Comparison of ENCODE assay signal across 16 cellular contexts in genomic region chr17:8360260-8360659, GRCh38. TPM values are rescaled to one million over a fixed set of nuclear protein-coding genes. Genes with fewer than 3 reads are reported as not detected.
DNase-seq lines count a peak whose midpoint lies in the region; ATAC-seq and TF ChIP-seq lines count a peak whose summit lies in the region.
"Had no signal": no experiment of that assay in that cellular context is flagged by ENCODE, and none has a peak within 500 bp of the region (broad histone marks: within the 10 kb centered on the region; RNA-seq: fewer than 3 reads in every experiment).

No MANE protein-coding gene starts in this region.

- H3K27me3 Mint-ChIP-seq in CD8-positive, alpha-beta T cell (ENCODE audit: low read depth), result no peaks in the 10 kb centered on the region

- H4K20me1 ChIP-seq in OCI-LY7 (ENCODE audit: insufficient read depth, low read length), result no peaks in the 10 kb centered on the region

- H3K9ac ChIP-seq in HUES64 (ENCODE audit: low read depth, low read length), result peak overlapping the region; percentile 19; the same call in 1 of the 2 replicates

- peak; percentile 54 for DNase-seq in A673 (ENCODE audit: low spot score)
- peak; percentile 73 to 86 for DNase-seq in dermis microvascular lymphatic vessel endothelial cell (ENCODE audit: low read depth in 2 of 2)
- DNase-seq in NCI-H345 treated with DMSO at 0.1 percent for 48 hours (lab: John Stamatoyannopoulos, UW; ENCODE audit: unreplicated experiment), result no peak
- no peak for DNase-seq in OCI-LY7 (ENCODE audit: low spot score)
- no peak for DNase-seq in CD8-positive, alpha-beta T cell
- DNase-seq: activated CD4-positive, alpha-beta T cell treated with anti-CD3 and anti-CD28 coated beads for 4 hours; activated naive CD8-positive, alpha-beta T cell treated with anti-CD3 and anti-CD28 coated beads, Interleukin-2, amount 10 ng/mL, durations not matched to agents 7 days and 5 days; cerebellar nuclear complex; NCI-H1436 had no signal

- POLR2A ChIA-PET in A673 (lab: Charles Lee; ENCODE audit: low non-redundant PET), result interaction anchor here (0.6 kb wide), 2 partner anchors 175 to 515 kb away, joined by 3 to 7 read pairs; no protein-coding TSS in a partner anchor
- POLR2A ChIA-PET in OCI-LY7 (lab: Charles Lee), result interaction anchor here (0.7 kb wide), 2 partner anchors 65 to 1316 kb away, joined by 3 read pairs; no protein-coding TSS in a partner anchor
- POLR2A ChIA-PET in CD8-positive, alpha-beta T cell (lab: Charles Lee), result no interaction called here

- H3K4me1 ChIP-seq in A673 (ENCODE audit: insufficient read depth, low read length, poor library complexity, severe bottlenecking) (peaks cover 31% of the 10 kb centered on the region), HUES64 (ENCODE audit: insufficient read depth, low read length) (peaks cover 22% of the 10 kb centered on the region), muscle layer of duodenum (ENCODE audit: control insufficient read depth in 1 of 2, insufficient read depth in 2 of 2, low read length in 2 of 2) (peaks cover 0 to 6% of the 10 kb centered on the region in 2 donors), OCI-LY7 (ENCODE audit: insufficient read depth, low read length, poor library complexity, severe bottlenecking) (no peaks in the 10 kb centered on the region)
- no peaks in the 10 kb centered on the region for H3K4me1 ChIP-seq in CD8-positive, alpha-beta T cell (ENCODE audit: insufficient read depth, low read length)

- no peak overlapping the region for H3K27ac Mint-ChIP-seq in CD8-positive, alpha-beta T cell
- H3K27ac Mint-ChIP-seq: activated naive CD8-positive, alpha-beta T cell treated with anti-CD3 and anti-CD28 coated beads, Interleukin-2, amount 10 ng/mL, durations not matched to agents 7 days and 5 days had no signal

- CTCF ChIA-PET in A673 (lab: Charles Lee) (no interaction called here), OCI-LY7 (lab: Charles Lee; ENCODE audit: unreplicated experiment) (interaction anchor here (0.6 kb wide), 1 partner anchor 17 kb away, joined by 3 read pairs; no protein-coding TSS in a partner anchor)
- CTCF ChIA-PET in CD8-positive, alpha-beta T cell (lab: Charles Lee), result no interaction called here

- H3K27me3 ChIP-seq in A673 (replicated peaks; ENCODE audit: insufficient read depth, low read depth, low read length, poor library complexity) (no peaks in the 10 kb centered on the region), HUES64 (ENCODE audit: insufficient read depth, low read length) (no peaks in the 10 kb centered on the region), muscle layer of duodenum (ENCODE audit: low read depth, low read length) (no peaks in the 10 kb centered on the region)
- no peaks in the 10 kb centered on the region for H3K27me3 ChIP-seq in CD8-positive, alpha-beta T cell (ENCODE audit: insufficient read depth, low read length)

- H3K36me3 ChIP-seq in A673 (ENCODE audit: insufficient read depth, low read length, poor library complexity, severe bottlenecking) (no peaks in the 10 kb centered on the region), HUES64 (ENCODE audit: insufficient read depth, low read length) (no peaks in the 10 kb centered on the region), muscle layer of duodenum (ENCODE audit: control insufficient read depth in 1 of 2, insufficient read depth in 2 of 2, low read length in 2 of 2) (no peaks in the 10 kb centered on the region), OCI-LY7 (ENCODE audit: insufficient read depth, low read length) (no peaks in the 10 kb centered on the region)
- no peaks in the 10 kb centered on the region for H3K36me3 ChIP-seq in CD8-positive, alpha-beta T cell (ENCODE audit: insufficient read depth, low read length)

- no peak overlapping the region for H3K4me3 Mint-ChIP-seq in CD8-positive, alpha-beta T cell
- H3K4me3 Mint-ChIP-seq: activated naive CD8-positive, alpha-beta T cell treated with anti-CD3 and anti-CD28 coated beads, Interleukin-2, amount 10 ng/mL, durations not matched to agents 7 days and 5 days had no signal

- H3K4me1 Mint-ChIP-seq in CD8-positive, alpha-beta T cell (ENCODE audit: low read depth), result peaks cover 9% of the 10 kb centered on the region

- peak overlapping the region; percentile 75 for H3K27ac ChIP-seq in A673 (ENCODE audit: low read depth, low read length, poor library complexity, severe bottlenecking)
- 0 out of 2 replicates have a peak overlapping the region, but pooled peaks have one; percentile 17 for H3K27ac ChIP-seq in HUES64 (ENCODE audit: low read depth, low read length)
- H3K27ac ChIP-seq in muscle layer of duodenum (ENCODE audit: low read length), result peak overlapping the region; percentile 55
- H3K27ac ChIP-seq in OCI-LY7 (ENCODE audit: low read depth, low read length, poor library complexity, severe bottlenecking), result no peak overlapping the region
- no peak overlapping the region for H3K27ac ChIP-seq in CD8-positive, alpha-beta T cell (ENCODE audit: low read depth, low read length)
- H3K27ac ChIP-seq: epithelial cell of prostate, thoracic aorta had no signal

- H3K4me3 ChIP-seq in A673 (ENCODE audit: low read depth, low read length, poor library complexity, severe bottlenecking) (peak overlapping the region; percentile 11), HUES64 (ENCODE audit: low read length) (no peak overlapping the region), muscle layer of duodenum (ENCODE audit: low read depth in 1 of 2, low read length in 2 of 2) (no peak overlapping the region), OCI-LY7 (ENCODE audit: low read depth, low read length, poor library complexity, severe bottlenecking) (no peak overlapping the region)
- H3K4me3 ChIP-seq in CD8-positive, alpha-beta T cell (ENCODE audit: low read depth, low read length), result no peak overlapping the region
- H3K4me3 ChIP-seq: thoracic aorta had no signal

- BruUV-seq in A673 (replicated peaks; lab: Mats Ljungman, UMichigan) (no TSS peak), OCI-LY7 (replicated peaks; lab: Mats Ljungman, UMichigan) (no TSS peak)

- WGBS in HUES64, result 55% methylated on average over 3 of the region's 3 CpGs

- no peak for TF ChIP-seq CTCF in A673 (conservative IDR thresholded peaks at IDR 0.05; ENCODE audit: low read depth, low read length)
- TF ChIP-seq CTCF in OCI-LY7 (conservative IDR thresholded peaks at IDR 0.05; ENCODE audit: low read length), result no peak
- TF ChIP-seq CTCF in CD8-positive, alpha-beta T cell (IDR thresholded peaks at IDR 0.05), result no peak

- H3K9me3 ChIP-seq in A673 (ENCODE audit: low read depth, low read length, poor library complexity, severe bottlenecking) (no peaks in the 10 kb centered on the region), HUES64 (ENCODE audit: insufficient read depth, low read depth, low read length) (no peaks in the 10 kb centered on the region), muscle layer of duodenum (ENCODE audit: control insufficient read depth in 1 of 2, low read length in 2 of 2) (no peaks in the 10 kb centered on the region), OCI-LY7 (ENCODE audit: low read length) (no peaks in the 10 kb centered on the region)
- H3K9me3 ChIP-seq in CD8-positive, alpha-beta T cell (ENCODE audit: low read length), result no peaks in the 10 kb centered on the region
- H3K9me3 ChIP-seq: thoracic aorta had no signal

- no peak for ATAC-seq in GM18909 (IDR thresholded peaks at IDR 0.05; ENCODE audit: poor library complexity, unreplicated experiment)
- ATAC-seq in CD8-positive, alpha-beta T cell, result no peak

- intact Hi-C loops in A673 (cut with micrococcal nuclease; ENCODE audit: unreplicated experiment), result no loop called here
- intact Hi-C loops in OCI-LY7 (cut with micrococcal nuclease; ENCODE audit: unreplicated experiment), result loop anchor here (5.0 kb wide), 1 partner anchor 48 kb away; the partner anchor contains the start of gene ARHGEF15
- intact Hi-C loops in CD8-positive, alpha-beta T cell (cut with DNase I, micrococcal nuclease), result no loop called here

- H3K4me2 ChIP-seq in OCI-LY7 (ENCODE audit: low read length), result no peak overlapping the region

- no peaks in the 10 kb centered on the region for H3K79me2 ChIP-seq in OCI-LY7 (ENCODE audit: insufficient read depth, low read depth, low read length)

- H2AFZ ChIP-seq in OCI-LY7 (ENCODE audit: low read length), result no peak overlapping the region; the same call in 1 of the 2 replicates

- no peaks in the 10 kb centered on the region for H3K9me2 ChIP-seq in OCI-LY7 (ENCODE audit: insufficient read depth, low read length)

- H3K9me3 Mint-ChIP-seq in CD8-positive, alpha-beta T cell, result no peaks in the 10 kb centered on the region
- H3K9me3 Mint-ChIP-seq: activated naive CD8-positive, alpha-beta T cell treated with anti-CD3 and anti-CD28 coated beads, Interleukin-2, amount 10 ng/mL, durations not matched to agents 7 days and 5 days had no signal

- H3K36me3 Mint-ChIP-seq in CD8-positive, alpha-beta T cell, result peaks cover 2% of the 10 kb centered on the region
- H3K36me3 Mint-ChIP-seq: activated naive CD8-positive, alpha-beta T cell treated with anti-CD3 and anti-CD28 coated beads, Interleukin-2, amount 10 ng/mL, durations not matched to agents 7 days and 5 days had no signal

RNA-seq across cellular contexts. Expression of gene ODF4, which starts 20.6 kb away (rescaled TPM):
- total RNA-seq in A673 (2021) (not detected in 2 replicates), dermis microvascular lymphatic vessel endothelial cell (not detected in 2 replicates), OCI-LY7 (2022) (not detected in 2 replicates)
- polyA plus RNA-seq in HUES64 (2013, experiment 1 of 2), result not detected
- polyA plus RNA-seq in HUES64 (2013, experiment 2 of 2), result not detected
- total RNA-seq in OCI-LY7 (2014; rRNA removed; shearing (Covaris generic)), result not detected in 2 replicates
- total RNA-seq in CD8-positive, alpha-beta T cell, result not detected
- total RNA-seq: activated naive CD8-positive, alpha-beta T cell treated with anti-CD3 and anti-CD28 coated beads, Interleukin-2, amount 10 ng/mL, durations not matched to agents 7 days and 5 days; G401; T-helper 1 cell treated with Interleukin-12 subunit alpha and Interleukin-12 subunit beta and Interleukin-4 antibody, amounts not matched to agents 30 ng/mL and 1 ng/mL, for 36 hours; thoracic aorta had no signal

RNA-seq across cellular contexts. Expression of gene RPL26, which starts 22.7 kb away (rescaled TPM):
- total RNA-seq in A673 (2021) (1,604 and 1,668 TPM in 2 replicates), dermis microvascular lymphatic vessel endothelial cell (2,527 and 2,589 TPM in 2 replicates), OCI-LY7 (2022) (3,139 and 3,331 TPM in 2 replicates)
- polyA plus RNA-seq in HUES64 (2013, experiment 1 of 2), result 2,163 TPM
- 2,377 TPM for polyA plus RNA-seq in HUES64 (2013, experiment 2 of 2)
- 4,013 and 5,038 TPM in 2 replicates for total RNA-seq in OCI-LY7 (2014; rRNA removed; shearing (Covaris generic))
- total RNA-seq in CD8-positive, alpha-beta T cell, result 1,000 to 10,000 TPM; 2,888 to 2,889 TPM

RNA-seq across cellular contexts. Expression of gene RNF222, which starts 37.4 kb away (rescaled TPM):
- total RNA-seq in A673 (2021) (not detected in 2 replicates), dermis microvascular lymphatic vessel endothelial cell (under 0.01 TPM in 1 of 2 replicates, not detected in the other), OCI-LY7 (2022) (0.15 TPM in 2 replicates)
- not detected for polyA plus RNA-seq in HUES64 (2013, experiment 1 of 2)
- polyA plus RNA-seq in HUES64 (2013, experiment 2 of 2), result not detected
- total RNA-seq in OCI-LY7 (2014; rRNA removed; shearing (Covaris generic)), result 0.06 TPM in 1 of 2 replicates, not detected in the other
- 1 to 10 TPM; 1.1 to 1.2 TPM for total RNA-seq in CD8-positive, alpha-beta T cell
- total RNA-seq: T-helper 1 cell treated with Interleukin-12 subunit alpha and Interleukin-12 subunit beta and Interleukin-4 antibody, amounts not matched to agents 30 ng/mL and 1 ng/mL, for 36 hours had no signal

RNA-seq across cellular contexts. Expression of gene ARHGEF15, which starts 50.2 kb away (rescaled TPM):
- total RNA-seq in A673 (2021) (not detected in 2 replicates), dermis microvascular lymphatic vessel endothelial cell (7.6 and 12.1 TPM in 2 replicates), OCI-LY7 (2022) (not detected in 2 replicates)
- 0.25 TPM for polyA plus RNA-seq in HUES64 (2013, experiment 1 of 2)
- polyA plus RNA-seq in HUES64 (2013, experiment 2 of 2), result 0.63 TPM
- not detected in 2 replicates for total RNA-seq in OCI-LY7 (2014; rRNA removed; shearing (Covaris generic))
- not detected for total RNA-seq in CD8-positive, alpha-beta T cell
- total RNA-seq: activated naive CD8-positive, alpha-beta T cell treated with anti-CD3 and anti-CD28 coated beads, Interleukin-2, amount 10 ng/mL, durations not matched to agents 7 days and 5 days; T-helper 1 cell treated with Interleukin-12 subunit alpha and Interleukin-12 subunit beta and Interleukin-4 antibody, amounts not matched to agents 30 ng/mL and 1 ng/mL, for 36 hours had no signal

Comparison
In these comparisons a context has a peak if more than half of its experiments do, and no peak if none do; other contexts are left out.
1. DNase-seq: peak in A673 (single experiment) and dermis microvascular lymphatic vessel endothelial cell (2 of 2); none in NCI-H345 treated with DMSO at 0.1 percent for 48 hours (single experiment), OCI-LY7 (single experiment) and CD8-positive, alpha-beta T cell (0 of 7).
2. H3K27ac ChIP-seq: peak in A673 (single experiment), HUES64 (single experiment) and muscle layer of duodenum (single experiment); none in OCI-LY7 (single experiment) and CD8-positive, alpha-beta T cell (single experiment).